ENCODE assay signal across 8 cellular contexts in the genomic region with DNA sequence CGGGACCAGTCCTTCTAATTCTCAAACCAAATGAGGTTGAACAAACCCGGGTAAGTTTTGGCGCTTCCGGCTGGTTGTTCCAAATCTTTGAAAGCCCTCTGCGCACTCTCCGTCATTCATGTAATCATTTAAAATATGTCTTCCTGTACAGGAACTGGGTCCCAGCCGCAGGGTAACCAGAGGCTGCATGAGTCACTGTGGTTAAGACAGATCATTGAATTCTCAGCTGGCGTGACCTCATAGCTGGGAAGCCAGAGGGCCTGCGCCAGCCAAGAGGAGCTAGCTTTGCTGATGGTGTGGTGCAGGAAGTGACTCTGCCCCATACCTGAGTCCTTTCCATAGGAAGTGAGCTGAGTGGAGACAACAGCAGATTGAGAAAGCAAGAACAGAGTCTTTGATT.
DNase-seq lines count a peak whose midpoint lies in the region; ATAC-seq, FAIRE-seq and TF ChIP-seq lines count a peak whose summit lies in the region.

No MANE protein-coding gene starts in this region.

- H3K9me3 ChIP-seq in MM.1S (replicated peaks; ENCODE audit: insufficient read depth, low read length) (no peaks in the 10 kb centered on the region), colonic mucosa (no peaks in the 10 kb centered on the region), thoracic aorta (no peaks in the 10 kb centered on the region)

- H4K20me1 ChIP-seq in MM.1S (ENCODE audit: insufficient read depth, low read length): no peaks in the 10 kb centered on the region

- H3K9ac ChIP-seq in MM.1S (ENCODE audit: low read length): no peak overlapping the region
- no peak overlapping the region for H3K9ac ChIP-seq in colonic mucosa (ENCODE audit: low read depth in 2 of 2, low read length in 2 of 2)

- H3K27ac Mint-ChIP-seq in activated CD4-positive, alpha-beta T cell treated with anti-CD3 and anti-CD28 coated beads, Interleukin-2, amount 10 ng/mL, durations not matched to agents 24 days and 14 days: peak overlapping the region; percentile 97

- no peaks in the 10 kb centered on the region for H3K9me2 ChIP-seq in MM.1S (replicated peaks; ENCODE audit: insufficient read depth, low read length)

- H3K4me2 ChIP-seq in MM.1S (ENCODE audit: low read depth, low read length): no peak overlapping the region

- no peak for FAIRE-seq in frontal cortex (lab: Jason Lieb, UNC)

- H3K36me3 Mint-ChIP-seq in activated CD4-positive, alpha-beta T cell treated with anti-CD3 and anti-CD28 coated beads, Interleukin-2, amount 10 ng/mL, durations not matched to agents 24 days and 14 days (ENCODE audit: low read depth): peaks cover 7% of the 10 kb centered on the region

- intact Hi-C loops in activated CD4-positive, alpha-beta T cell treated with anti-CD3 and anti-CD28 coated beads, Interleukin-2, amount 10 ng/mL, durations not matched to agents 24 days and 14 days (cut with micrococcal nuclease): loop anchor here (1.0 kb wide), 2 partner anchors 98 to 136 kb away; no protein-coding TSS in a partner anchor
- intact Hi-C loops in colonic mucosa (cut with DNase I): no loop called here

- H3K27me3 Mint-ChIP-seq in activated CD4-positive, alpha-beta T cell treated with anti-CD3 and anti-CD28 coated beads, Interleukin-2, amount 10 ng/mL, durations not matched to agents 24 days and 14 days: peaks cover 2% of the 10 kb centered on the region

- H3K4me3 ChIP-seq in MM.1S (ENCODE audit: low read length) (no peak overlapping the region), colonic mucosa (no peak overlapping the region), thoracic aorta (no peak overlapping the region)

- H3K27me3 ChIP-seq in MM.1S (replicated peaks; ENCODE audit: insufficient read depth, low read length) (peaks cover 19% of the 10 kb centered on the region; the same call in 1 of the 2 replicates), colonic mucosa (no peaks in the 10 kb centered on the region), thoracic aorta (replicated peaks; ENCODE audit: insufficient read depth) (no peaks in the 10 kb centered on the region)

- DNase-seq in AG09319 (ENCODE audit: extremely low read depth, low read depth) (peak; percentile 94), MM.1S (peak; percentile 37), colonic mucosa (peak; percentile 42), omental fat pad (ENCODE audit: low spot score) (no peak), thoracic aorta (ENCODE audit: low spot score) (peak; percentile 34), NCI-H345 treated with DMSO at 0.1 percent for 48 hours (lab: John Stamatoyannopoulos, UW; ENCODE audit: unreplicated experiment) (no peak), frontal cortex (ENCODE audit: low spot score in 2 of 2) (no peak)
- DNase-seq in activated CD4-positive, alpha-beta T cell treated with anti-CD3 and anti-CD28 coated beads, Interleukin-2, amount 10 ng/mL, durations not matched to agents 24 days and 14 days: peak; percentile 97

- no peak overlapping the region for H2AFZ ChIP-seq in MM.1S (ENCODE audit: low read length)

- TF ChIP-seq CTCF in AG09319 (IDR thresholded peaks at IDR 0.05; ENCODE audit: low read depth, low read length): no peak
- no peak for TF ChIP-seq CTCF in MM.1S (IDR thresholded peaks at IDR 0.05; ENCODE audit: low read length)
- TF ChIP-seq CTCF in colonic mucosa (IDR thresholded peaks at IDR 0.05): no peak
- TF ChIP-seq CTCF in omental fat pad (IDR thresholded peaks at IDR 0.05): no peak
- no peak for TF ChIP-seq CTCF in thoracic aorta (IDR thresholded peaks at IDR 0.05)

- peaks cover 24% of the 10 kb centered on the region for H3K9me3 Mint-ChIP-seq in activated CD4-positive, alpha-beta T cell treated with anti-CD3 and anti-CD28 coated beads, Interleukin-2, amount 10 ng/mL, durations not matched to agents 24 days and 14 days

- H3K4me1 Mint-ChIP-seq in activated CD4-positive, alpha-beta T cell treated with anti-CD3 and anti-CD28 coated beads, Interleukin-2, amount 10 ng/mL, durations not matched to agents 24 days and 14 days: peaks cover 27% of the 10 kb centered on the region

- peak; percentile 72 for ATAC-seq in omental fat pad (ENCODE audit: low FRiP score)
- peak; percentile 67 for ATAC-seq in thoracic aorta (ENCODE audit: insufficient number of reproducible peaks, low FRiP score, low read depth)

- no peak overlapping the region for H3K27ac ChIP-seq in MM.1S (ENCODE audit: low read length)
- no peak overlapping the region for H3K27ac ChIP-seq in colonic mucosa
- H3K27ac ChIP-seq in thoracic aorta: no peak overlapping the region

- H3K4me1 ChIP-seq in MM.1S (ENCODE audit: low read length) (no peaks in the 10 kb centered on the region), colonic mucosa (no peaks in the 10 kb centered on the region), thoracic aorta (ENCODE audit: control insufficient read depth in 1 of 2, low read depth in 2 of 2) (no peaks in the 10 kb centered on the region)

- no peaks in the 10 kb centered on the region for H3K79me2 ChIP-seq in MM.1S (ENCODE audit: low read length)

- H3F3A ChIP-seq in MM.1S (ENCODE audit: insufficient read depth, low read length): no peaks in the 10 kb centered on the region

- no peaks in the 10 kb centered on the region for H3K36me3 ChIP-seq in MM.1S (replicated peaks; ENCODE audit: insufficient read depth, low read length)
- H3K36me3 ChIP-seq in colonic mucosa: no peaks in the 10 kb centered on the region
- H3K36me3 ChIP-seq in thoracic aorta: no peaks in the 10 kb centered on the region

- H3K4me3 Mint-ChIP-seq in activated CD4-positive, alpha-beta T cell treated with anti-CD3 and anti-CD28 coated beads, Interleukin-2, amount 10 ng/mL, durations not matched to agents 24 days and 14 days: peak overlapping the region; percentile 82

Comparison
In these comparisons a context has a peak if more than half of its experiments do, and no peak if none do; other contexts are left out.
1. DNase-seq: peak in AG09319 (single experiment), MM.1S (single experiment), activated CD4-positive, alpha-beta T cell treated with anti-CD3 and anti-CD28 coated beads, Interleukin-2, amount 10 ng/mL, durations not matched to agents 24 days and 14 days (single experiment), colonic mucosa (single experiment) and thoracic aorta (single experiment); none in omental fat pad (single experiment), NCI-H345 treated with DMSO at 0.1 percent for 48 hours (single experiment) and frontal cortex (0 of 2).